ENCODE assay signal across 8 cellular contexts in genomic region chr17:60577147-60577925, GRCh38. TPM values are rescaled to one million over a fixed set of nuclear protein-coding genes. Genes with fewer than 3 reads are reported as not detected.
DNase-seq lines count a peak whose midpoint lies in the region; ATAC-seq, FAIRE-seq and TF ChIP-seq lines count a peak whose summit lies in the region.

No MANE protein-coding gene starts in this region.

- peaks cover 0 to 7% (median under 1%) of the 10 kb centered on the region in 4 experiments; a peak in 1 of 7 replicates for H3K4me1 ChIP-seq in H1 (replicated peaks in 1 of 4; ENCODE audit: control insufficient read depth in 3 of 4, insufficient read depth in 4 of 4, low read length in 3 of 4)
- no peaks in the 10 kb centered on the region for H3K4me1 ChIP-seq in mucosa of stomach (ENCODE audit: control insufficient read depth, insufficient read depth, low read length)

- no peaks in the 10 kb centered on the region for H3K23me2 ChIP-seq in H1 (ENCODE audit: low read depth, low read length)

- no peak overlapping the region for H3K4me2 ChIP-seq in H1 (ENCODE audit: insufficient read depth in 1 of 2, low read depth in 2 of 2, low read length in 2 of 2)

- H2BK120ac ChIP-seq in H1 (replicated peaks; ENCODE audit: low read depth, low read length) = no peak overlapping the region

- ATAC-seq in GM21381 (IDR thresholded peaks at IDR 0.05; ENCODE audit: unreplicated experiment) (peak; percentile 69), HG02571 (IDR thresholded peaks at IDR 0.05; ENCODE audit: unreplicated experiment) (no peak), GM19455 (IDR thresholded peaks at IDR 0.05; ENCODE audit: unreplicated experiment) (no peak)

- CTCF ChIA-PET in H1 (lab: Charles Lee; ENCODE audit: partially characterized antibody) = interaction anchor here (0.6 to 2.3 kb wide), 12 partner anchors 10 to 182 kb away, joined by 3 to 18 read pairs (median 4); no protein-coding TSS in a partner anchor

- WGBS in H1 (ENCODE audit: extremely low coverage in 1 of 2, insufficient coverage in 1 of 2, insufficient read length in 1 of 2, insufficient replicate concordance in 2 of 2, low coverage in 1 of 2, low lambda C conversion rate in 2 of 2, missing lambda C conversion rate in 1 of 2), 2 experiments = 78% methylated on average over 7 of the region's 7 CpGs; no CpG with 5 or more reads in 1 of the 2 experiments

- H2BK20ac ChIP-seq in H1 (ENCODE audit: low read length) = no peak overlapping the region

- no peak overlapping the region for H2BK15ac ChIP-seq in H1 (ENCODE audit: low read length)

- no peak overlapping the region for H3K27ac ChIP-seq in H1 (ENCODE audit: low read depth, low read length)

- TF ChIP-seq RAD21 in H1 (IDR thresholded peaks at IDR 0.05 in 1 of 2, conservative IDR thresholded peaks at IDR 0.05 in 1 of 2; ENCODE audit: low read depth in 2 of 2, low read length in 2 of 2) = peak; percentile 30 to 37; a peak in 3 of 4 replicates

- TF ChIP-seq CTCF in H1 (IDR thresholded peaks at IDR 0.05; ENCODE audit: control extremely low read depth in 1 of 3, insufficient read depth in 1 of 3, low read depth in 1 of 3, low read length in 3 of 3) = no peak

- H2BK12ac ChIP-seq in H1 (ENCODE audit: low read depth, low read length) = no peak overlapping the region

- DNase-seq in C1 segment of cervical spinal cord (lab: John Stamatoyannopoulos, UW) (peak in 10 of 14 donors; percentile 0 to 36 (median 22)), SK-N-DZ (ENCODE audit: low spot score) (peak; percentile 38), H1 (ENCODE audit: low read depth in 1 of 2, low spot score in 2 of 2) (no peak), NCI-H2196 (lab: John Stamatoyannopoulos, UW; ENCODE audit: unreplicated experiment) (no peak)

- H2AK5ac ChIP-seq in H1 (ENCODE audit: low read depth, low read length) = no peak overlapping the region

- peak overlapping the region; percentile 96 for H2AFZ ChIP-seq in H1 (ENCODE audit: low read length)

- no peak for TF ChIP-seq POLR2A in H1 (IDR thresholded peaks at IDR 0.05; ENCODE audit: control extremely low read depth in 1 of 2, low read depth in 2 of 2, low read length in 2 of 2)

- H3K9me3 ChIP-seq in H1 (ENCODE audit: insufficient read depth in 2 of 2, low read depth in 1 of 2, low read length in 1 of 2) = no peaks in the 10 kb centered on the region
- H3K9me3 ChIP-seq in mucosa of stomach (ENCODE audit: control insufficient read depth, low read length) = no peaks in the 10 kb centered on the region

- H3K9ac ChIP-seq in H1 (replicated peaks in 1 of 4; ENCODE audit: extremely low read depth in 1 of 4, low read depth in 3 of 4, low read length in 3 of 4) = no peak overlapping the region
- H3K9ac ChIP-seq in mucosa of stomach (ENCODE audit: low read length) = peak overlapping the region; percentile 2

- no peak overlapping the region for H3K23ac ChIP-seq in H1 (ENCODE audit: insufficient read length)

- no peak overlapping the region for H3K14ac ChIP-seq in H1 (ENCODE audit: insufficient read length)

- no peak overlapping the region for H4K8ac ChIP-seq in H1 (ENCODE audit: extremely low read depth, insufficient read depth, low read length)

- no peaks in the 10 kb centered on the region for H3K79me1 ChIP-seq in H1 (ENCODE audit: low read depth, low read length)

- POLR2A ChIA-PET in H1 (lab: Charles Lee; ENCODE audit: partially characterized antibody) = interaction anchor here (1.2 kb wide), 1 partner anchor 22 kb away, joined by 6 read pairs; the partner anchor contains the start of gene PPM1D

- no peaks in the 10 kb centered on the region for H3K36me3 ChIP-seq in H1 (ENCODE audit: control insufficient read depth in 2 of 4, insufficient read depth in 4 of 4, low read length in 3 of 4)
- H3K36me3 ChIP-seq in mucosa of stomach (ENCODE audit: control insufficient read depth, insufficient read depth, low read length) = no peaks in the 10 kb centered on the region

- H4K5ac ChIP-seq in H1 (ENCODE audit: insufficient read length, low read depth, low read length) = no peak overlapping the region

- H3K4me3 ChIP-seq in H1 (ENCODE audit: extremely low read depth in 1 of 4, insufficient read depth in 2 of 4, low read depth in 3 of 4, low read length in 4 of 4) (no peak overlapping the region), mucosa of stomach (ENCODE audit: low read length) (peak overlapping the region; percentile 29)

- H3K4ac ChIP-seq in H1 (replicated peaks; ENCODE audit: insufficient read length, low read depth, low read length) = no peak overlapping the region

- no peaks in the 10 kb centered on the region for H3K79me2 ChIP-seq in H1 (ENCODE audit: control insufficient read depth in 1 of 2, insufficient read depth in 2 of 2, low read length in 2 of 2)

- no peak overlapping the region for H4K91ac ChIP-seq in H1 (replicated peaks; ENCODE audit: insufficient read length, low read length)

- no peak for FAIRE-seq in H1 (lab: Jason Lieb, UNC)

- no peaks in the 10 kb centered on the region for H3K27me3 ChIP-seq in H1 (replicated peaks in 1 of 4; ENCODE audit: control insufficient read depth in 3 of 4, extremely low read depth in 1 of 4, insufficient read depth in 3 of 4, low read length in 3 of 4)
- no peaks in the 10 kb centered on the region for H3K27me3 ChIP-seq in mucosa of stomach (ENCODE audit: control insufficient read depth, insufficient read depth, low read length)

- no peak for TF ChIP-seq EP300 in H1 (IDR thresholded peaks at IDR 0.05; ENCODE audit: borderline replicate concordance in 1 of 2, low read depth in 2 of 2, low read length in 2 of 2)

- no peaks in the 10 kb centered on the region for H4K20me1 ChIP-seq in H1 (replicated peaks in 1 of 2; ENCODE audit: control insufficient read depth in 1 of 2, insufficient read depth in 2 of 2, low read length in 2 of 2)

- no peak overlapping the region for H2BK5ac ChIP-seq in H1 (ENCODE audit: low read depth, low read length)

- no peak overlapping the region for H3K56ac ChIP-seq in H1 (replicated peaks; ENCODE audit: insufficient read length, low read depth, low read length)

- H3K18ac ChIP-seq in H1 (ENCODE audit: extremely low read depth, low read length) = no peak overlapping the region

TF ChIP-seq in H1, 55 proteins besides CTCF, POLR2A, EP300 and RAD21 (continues in another document):
- TF ChIP-seq USF2 (IDR thresholded peaks at IDR 0.05; ENCODE audit: low read length) (no peak), MAFK (IDR thresholded peaks at IDR 0.05; ENCODE audit: low read depth, low read length) (no peak), ATF3 (IDR thresholded peaks at IDR 0.05; ENCODE audit: insufficient read depth, low read depth, low read length) (no peak), CBX5 (IDR thresholded peaks at IDR 0.05; ENCODE audit: low read depth, low read length) (no peak), RFX5 (IDR thresholded peaks at IDR 0.05; ENCODE audit: borderline replicate concordance, low read depth, low read length) (no peak), EZH2 (IDR thresholded peaks at IDR 0.05; ENCODE audit: low read depth, low read length, severe bottlenecking) (no peak), BCL11A (IDR thresholded peaks at IDR 0.05; ENCODE audit: low read depth in 2 of 2, low read length in 2 of 2) (no peak), HDAC2 (IDR thresholded peaks at IDR 0.05; ENCODE audit: borderline replicate concordance in 1 of 2, low read depth in 2 of 2, low read length in 2 of 2) (no peak), ZNF274 (IDR thresholded peaks at IDR 0.05; ENCODE audit: borderline replicate concordance, extremely low read depth, low read length) (no peak), HDAC6 (IDR thresholded peaks at IDR 0.05; ENCODE audit: low read depth, low read length) (no peak)
- TF ChIP-seq, protein P1, sequence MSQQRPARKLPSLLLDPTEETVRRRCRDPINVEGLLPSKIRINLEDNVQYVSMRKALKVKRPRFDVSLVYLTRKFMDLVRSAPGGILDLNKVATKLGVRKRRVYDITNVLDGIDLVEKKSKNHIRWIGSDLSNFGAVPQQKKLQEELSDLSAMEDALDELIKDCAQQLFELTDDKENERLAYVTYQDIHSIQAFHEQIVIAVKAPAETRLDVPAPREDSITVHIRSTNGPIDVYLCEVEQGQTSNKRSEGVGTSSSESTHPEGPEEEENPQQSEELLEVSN (IDR thresholded peaks at IDR 0.05) = no peak

RNA-seq across cellular contexts. Expression of gene PPM1D, which starts 22.7 kb away (rescaled TPM):
- polyA plus RNA-seq in SK-N-DZ (2014; cell fraction: cytosol; rRNA removed) = 36.1 and 42.6 TPM in 2 replicates
- 21.7 and 24.9 TPM in 2 replicates for polyA plus RNA-seq in SK-N-DZ (2014; cell fraction: nucleus; rRNA removed)
- 15.7 and 16.7 TPM in 2 replicates for total RNA-seq in H1 (2021; fragmentation: NEBNext Ultra II Directional; extraction: Animal tissue kit (Norgen Biotek cat#: 25700))
- polyA plus RNA-seq in H1 (2011; rRNA removed) = 4.9 and 5.0 TPM in 2 replicates
- polyA plus RNA-seq in H1 (2011; cell fraction: cytosol; rRNA removed) = 5.7 TPM
- 4.2 TPM for polyA plus RNA-seq in H1 (2011; cell fraction: nucleus; rRNA removed)
- 9.2 to 15.7 TPM (median 11.0 TPM) in 4 replicates for polyA plus RNA-seq in H1 (2012, experiment 1 of 2)
- 1.5 TPM for polyA plus RNA-seq in H1 (2012, experiment 2 of 2)
- polyA plus RNA-seq in H1 (2013, experiment 1 of 2) = 6.8 TPM
- 6.8 TPM for polyA plus RNA-seq in H1 (2013, experiment 2 of 2)
- polyA minus RNA-seq in H1 (2011; rRNA and poly(A)+ RNA removed) = 9.9 and 13.2 TPM in 2 replicates
- 5.5 TPM for polyA minus RNA-seq in H1 (2011; cell fraction: cytosol; rRNA and poly(A)+ RNA removed)
- polyA minus RNA-seq in H1 (2011; cell fraction: nucleus; rRNA and poly(A)+ RNA removed) = 12.9 TPM

RNA-seq across cellular contexts. Expression of gene APPBP2, which starts 51.3 kb away (rescaled TPM):
- 28.0 and 30.2 TPM in 2 replicates for polyA plus RNA-seq in SK-N-DZ (2014; cell fraction: cytosol; rRNA removed)
- polyA plus RNA-seq in SK-N-DZ (2014; cell fraction: nucleus; rRNA removed) = 22.2 and 33.9 TPM in 2 replicates
- total RNA-seq in H1 (2021; fragmentation: NEBNext Ultra II Directional; extraction: Animal tissue kit (Norgen Biotek cat#: 25700)) = 18.0 and 20.5 TPM in 2 replicates
- 1.9 and 3.3 TPM in 2 replicates for polyA plus RNA-seq in H1 (2011; rRNA removed)
- 4.6 TPM for polyA plus RNA-seq in H1 (2011; cell fraction: cytosol; rRNA removed)
- polyA plus RNA-seq in H1 (2011; cell fraction: nucleus; rRNA removed) = 2.6 TPM
- polyA plus RNA-seq in H1 (2012, experiment 1 of 2) = 9.7 to 14.7 TPM (median 10.5 TPM) in 4 replicates
- 0.81 TPM for polyA plus RNA-seq in H1 (2012, experiment 2 of 2)
- polyA plus RNA-seq in H1 (2013, experiment 1 of 2) = 4.5 TPM
- polyA plus RNA-seq in H1 (2013, experiment 2 of 2) = 4.2 TPM
- 11.2 and 17.8 TPM in 2 replicates for polyA minus RNA-seq in H1 (2011; rRNA and poly(A)+ RNA removed)
- polyA minus RNA-seq in H1 (2011; cell fraction: cytosol; rRNA and poly(A)+ RNA removed) = 16.5 TPM
- 8.3 TPM for polyA minus RNA-seq in H1 (2011; cell fraction: nucleus; rRNA and poly(A)+ RNA removed)

Comparison
In these comparisons a context has a peak if more than half of its experiments do, and no peak if none do; other contexts are left out.
1. DNase-seq: peak in C1 segment of cervical spinal cord (10 of 14) and SK-N-DZ (single experiment); none in H1 (0 of 2) and NCI-H2196 (single experiment).